ENCODE assay signal across 8 cellular contexts in genomic region chr17:82246365-82247174, GRCh38. TPM values are rescaled to one million over a fixed set of nuclear protein-coding genes. Genes with fewer than 3 reads are reported as not detected.
DNase-seq lines count a peak whose midpoint lies in the region; ATAC-seq, FAIRE-seq and TF ChIP-seq lines count a peak whose summit lies in the region.

No MANE protein-coding gene starts in this region.

- ATAC-seq in PC-3, result peak; percentile 63
- ATAC-seq in left lobe of liver, result no peak
- ATAC-seq in GM19035 (IDR thresholded peaks at IDR 0.05; ENCODE audit: unreplicated experiment), result no peak
- ATAC-seq in HG02571 (IDR thresholded peaks at IDR 0.05; ENCODE audit: unreplicated experiment), result no peak

- H4K20me1 ChIP-seq in PC-3 (ENCODE audit: low read length) (peaks cover 16% of the 10 kb centered on the region), endothelial cell of umbilical vein (replicated peaks; ENCODE audit: control insufficient read depth, extremely low read depth, insufficient read depth, low read length) (peaks cover 2% of the 10 kb centered on the region)

- CTCF ChIA-PET in PC-3 (lab: Charles Lee) (interaction anchor here (1.0 to 1.7 kb wide), 2 partner anchors 41 to 74 kb away, joined by 3 to 4 read pairs; no protein-coding TSS in a partner anchor), endothelial cell of umbilical vein (lab: Charles Lee) (interaction anchor here (0.6 to 1.5 kb wide), 8 partner anchors 10 to 216 kb away, joined by 3 to 6 read pairs (median 4); partner anchors contain the start of gene SLC16A3)

- intact Hi-C loops in PC-3 (cut with micrococcal nuclease), result loop anchor here (1.0 to 10.0 kb wide), 3 partner anchors 50 to 208 kb away; partner anchors contain the start of genes CYBC1 and NARF
- intact Hi-C loops in endothelial cell of umbilical vein (cut with micrococcal nuclease), result loop anchor here (10.0 kb wide), 1 partner anchor 168 kb away; the partner anchor contains the start of genes HEXD and OGFOD3
- intact Hi-C loops in ovary (cut with DNase I), result loop anchor here in 1 of 4 donors (10.0 kb wide), 1 partner anchor 78 kb away; no protein-coding TSS in a partner anchor

- BruUV-seq in PC-3 (replicated peaks; lab: Mats Ljungman, UMichigan) (TSS peak; percentile 14), endothelial cell of umbilical vein (replicated peaks; lab: Mats Ljungman, UMichigan) (no TSS peak)

- peak; percentile 76 for FAIRE-seq in endothelial cell of umbilical vein (lab: Jason Lieb, UNC)

- DNase-seq in COLO668 (lab: John Stamatoyannopoulos, UW; ENCODE audit: unreplicated experiment) (peak; percentile 5), PC-3 (peak; percentile 94), endothelial cell of umbilical vein (ENCODE audit: low read depth, low spot score) (peak; percentile 30), ovary (peak; percentile 54 to 79 (median 67)), left lobe of liver (ENCODE audit: low spot score) (no peak), NCI-H2029 treated with DMSO at 0.1 percent for 48 hours (lab: John Stamatoyannopoulos, UW) (no peak)

- peak overlapping the region; percentile 54 for H3K9ac ChIP-seq in PC-3 (ENCODE audit: low read length)
- H3K9ac ChIP-seq in endothelial cell of umbilical vein (replicated peaks; ENCODE audit: extremely low read depth, insufficient read depth, low read length), result no peak overlapping the region

- peaks cover 30% of the 10 kb centered on the region for H3K4me1 ChIP-seq in PC-3 (ENCODE audit: insufficient read depth, low read length)
- H3K4me1 ChIP-seq in endothelial cell of umbilical vein (ENCODE audit: control insufficient read depth, extremely low read depth, insufficient read depth, low read length), result peaks cover 23% of the 10 kb centered on the region
- H3K4me1 ChIP-seq in ovary (ENCODE audit: insufficient read depth), result peaks cover 23% of the 10 kb centered on the region

- H3K4me2 ChIP-seq in PC-3 (ENCODE audit: low read length) (peak overlapping the region; percentile 59), endothelial cell of umbilical vein (ENCODE audit: insufficient read depth, low read length) (no peak overlapping the region)

- H3K27me3 ChIP-seq in PC-3 (ENCODE audit: low read length), result no peaks in the 10 kb centered on the region
- H3K27me3 ChIP-seq in endothelial cell of umbilical vein (ENCODE audit: control insufficient read depth in 2 of 2, insufficient read depth in 2 of 2, low read length in 2 of 2), result no peaks in the 10 kb centered on the region
- H3K27me3 ChIP-seq in ovary, result no peaks in the 10 kb centered on the region

- H3K4me3 ChIP-seq in PC-3 (ENCODE audit: low read length) (no peak overlapping the region), endothelial cell of umbilical vein (replicated peaks in 1 of 3; ENCODE audit: insufficient read depth in 1 of 3, low read depth in 1 of 3, low read length in 3 of 3) (no peak overlapping the region), ovary (no peak overlapping the region)

- POLR2A ChIA-PET in PC-3 (lab: Charles Lee; ENCODE audit: unreplicated experiment) (no interaction called here), endothelial cell of umbilical vein (lab: Charles Lee) (interaction anchor here (0.6 kb wide), 1 partner anchor 396 kb away, joined by 3 read pairs; no protein-coding TSS in a partner anchor)

- TF ChIP-seq POLR2A in endothelial cell of umbilical vein (IDR thresholded peaks at IDR 0.05; ENCODE audit: low read depth, low read length) (peak; percentile 57), ovary (IDR thresholded peaks at IDR 0.05) (no peak)

- H3K9me3 ChIP-seq in PC-3 (ENCODE audit: low read length) (no peaks in the 10 kb centered on the region), endothelial cell of umbilical vein (replicated peaks; ENCODE audit: control insufficient read depth, insufficient read depth, low read length) (no peaks in the 10 kb centered on the region), ovary (no peaks in the 10 kb centered on the region)

- no peaks in the 10 kb centered on the region for H3K9me2 ChIP-seq in PC-3 (replicated peaks; ENCODE audit: low read length)

- TF ChIP-seq CTCF in PC-3 (conservative IDR thresholded peaks at IDR 0.05; ENCODE audit: low read depth, low read length) (no peak), endothelial cell of umbilical vein (IDR thresholded peaks at IDR 0.05; ENCODE audit: extremely low read depth in 1 of 2, insufficient read depth in 1 of 2, low read depth in 1 of 2, low read length in 2 of 2) (no peak), ovary (IDR thresholded peaks at IDR 0.05) (no peak)

- WGBS in ovary, 3 donors, result 46 to 53% (median 50%) methylated on average over 23 to 27 of the region's 27 CpGs

- TF ChIP-seq EP300 in ovary (IDR thresholded peaks at IDR 0.05), result no peak

- H3K27ac ChIP-seq in PC-3 (ENCODE audit: low read length) (peak overlapping the region; percentile 94), endothelial cell of umbilical vein (ENCODE audit: insufficient read depth, low read depth, low read length) (peak overlapping the region; percentile 67), ovary (peak overlapping the region in 1 of 2 donors; percentile 60)

- H3K79me2 ChIP-seq in PC-3 (ENCODE audit: low read length) (peaks cover 26% of the 10 kb centered on the region), endothelial cell of umbilical vein (ENCODE audit: control insufficient read depth, insufficient read depth, low read length) (peaks cover 42% of the 10 kb centered on the region)

- H3K36me3 ChIP-seq in PC-3 (ENCODE audit: low read depth, low read length) (peaks cover 75% of the 10 kb centered on the region), endothelial cell of umbilical vein (ENCODE audit: control insufficient read depth in 2 of 2, extremely low read depth in 1 of 2, insufficient read depth in 2 of 2, low read length in 2 of 2) (peaks cover 29 to 70% of the 10 kb centered on the region in 2 experiments), ovary (no peaks in the 10 kb centered on the region)

- H2AFZ ChIP-seq in PC-3 (ENCODE audit: low read length), result no peak overlapping the region
- no peak overlapping the region for H2AFZ ChIP-seq in endothelial cell of umbilical vein (ENCODE audit: low read depth, low read length)

- dilution Hi-C loops in endothelial cell of umbilical vein (cut with MboI; ENCODE audit: extremely low pct_ligation_motif_present, low sequenced_read_pairs), result no loop called here

- H3K9me1 ChIP-seq in endothelial cell of umbilical vein (replicated peaks; ENCODE audit: control insufficient read depth, extremely low read depth, insufficient read depth, low read length), result no peaks in the 10 kb centered on the region

- H3F3A ChIP-seq in PC-3 (ENCODE audit: low read length, unreplicated experiment), result peaks cover 51% of the 10 kb centered on the region

TF ChIP-seq in endothelial cell of umbilical vein, 7 proteins besides CTCF, POLR2A, EP300 and RAD21 (continues in another document):
- TF ChIP-seq EZH2 (IDR thresholded peaks at IDR 0.05; ENCODE audit: borderline replicate concordance, low read depth, low read length, severe bottlenecking) (no peak), MAX (IDR thresholded peaks at IDR 0.05; ENCODE audit: insufficient read depth, insufficient read length) (no peak), FOS (IDR thresholded peaks at IDR 0.05; ENCODE audit: borderline replicate concordance, insufficient read depth, low read length) (no peak), POLR2AphosphoS5 (IDR thresholded peaks at IDR 0.05; ENCODE audit: insufficient read depth, low read depth, low read length) (peak; percentile 12), JUN (IDR thresholded peaks at IDR 0.05; ENCODE audit: borderline replicate concordance, insufficient read depth, insufficient read length, low read depth) (no peak), MYC (IDR thresholded peaks at IDR 0.05; ENCODE audit: low read depth, low read length) (peak; percentile 3)

RNA-seq across cellular contexts. Expression of gene SLC16A3, which starts 17.7 kb away (rescaled TPM):
- total RNA-seq in PC-3 (2014; rRNA removed), result 286 and 447 TPM in 2 replicates
- total RNA-seq in endothelial cell of umbilical vein, result 171 and 229 TPM in 2 replicates
- 95.9 and 140 TPM in 2 replicates for polyA plus RNA-seq in endothelial cell of umbilical vein
- polyA plus RNA-seq in endothelial cell of umbilical vein (2011; cell fraction: cytosol; rRNA removed), result 52.1 and 69.8 TPM in 2 replicates
- polyA plus RNA-seq in endothelial cell of umbilical vein (2011; cell fraction: nucleus; rRNA removed), result 40.9 and 41.0 TPM in 2 replicates
- 119 and 153 TPM in 2 replicates for polyA plus RNA-seq in endothelial cell of umbilical vein (2012)
- polyA minus RNA-seq in endothelial cell of umbilical vein, result 98.9 and 118 TPM in 2 replicates
- 158 TPM for polyA minus RNA-seq in endothelial cell of umbilical vein (2011; cell fraction: cytosol; rRNA and poly(A)+ RNA removed)
- 31.0 and 31.5 TPM in 2 replicates for polyA minus RNA-seq in endothelial cell of umbilical vein (2011; cell fraction: nucleus; rRNA and poly(A)+ RNA removed)
- total RNA-seq in ovary, result 10 to 100 TPM; 10.5 to 23.2 (median 18.0) TPM
- polyA plus RNA-seq in ovary, result 1 to 10 TPM; 3.5 to 5.0 TPM
- total RNA-seq in left lobe of liver, result 6.9 TPM

RNA-seq across cellular contexts. Expression of gene CSNK1D, which starts 26.9 kb away (rescaled TPM):
- 58.6 and 73.5 TPM in 2 replicates for total RNA-seq in PC-3 (2014; rRNA removed)
- total RNA-seq in endothelial cell of umbilical vein, result 143 and 155 TPM in 2 replicates
- polyA plus RNA-seq in endothelial cell of umbilical vein, result 123 and 127 TPM in 2 replicates
- 137 and 147 TPM in 2 replicates for polyA plus RNA-seq in endothelial cell of umbilical vein (2011; cell fraction: cytosol; rRNA removed)
- polyA plus RNA-seq in endothelial cell of umbilical vein (2011; cell fraction: nucleus; rRNA removed), result 510 and 541 TPM in 2 replicates
- 147 and 161 TPM in 2 replicates for polyA plus RNA-seq in endothelial cell of umbilical vein (2012)
- polyA minus RNA-seq in endothelial cell of umbilical vein, result 108 and 121 TPM in 2 replicates
- 34.4 TPM for polyA minus RNA-seq in endothelial cell of umbilical vein (2011; cell fraction: cytosol; rRNA and poly(A)+ RNA removed)
- polyA minus RNA-seq in endothelial cell of umbilical vein (2011; cell fraction: nucleus; rRNA and poly(A)+ RNA removed), result 96.1 and 97.5 TPM in 2 replicates
- total RNA-seq in ovary, result 100 to 1,000 TPM in 5 of 7 donors, 10 to 100 TPM in 2; 46.0 to 160 (median 121) TPM
- 100 to 1,000 TPM in 1 of 2 donors, 10 to 100 TPM in 1; 81.2 to 134 TPM for polyA plus RNA-seq in ovary
- total RNA-seq in left lobe of liver, result 49.6 TPM

RNA-seq across cellular contexts. Expression of gene CCDC57, which starts 33.9 kb away (rescaled TPM):
- total RNA-seq in PC-3 (2014; rRNA removed), result 35.0 and 36.6 TPM in 2 replicates
- 31.6 and 40.9 TPM in 2 replicates for total RNA-seq in endothelial cell of umbilical vein
- polyA plus RNA-seq in endothelial cell of umbilical vein, result 18.6 and 19.7 TPM in 2 replicates
- 3.9 and 6.4 TPM in 2 replicates for polyA plus RNA-seq in endothelial cell of umbilical vein (2011; cell fraction: cytosol; rRNA removed)
- polyA plus RNA-seq in endothelial cell of umbilical vein (2011; cell fraction: nucleus; rRNA removed), result 167 and 183 TPM in 2 replicates
- 9.3 and 11.4 TPM in 2 replicates for polyA plus RNA-seq in endothelial cell of umbilical vein (2012)
- 15.8 and 16.5 TPM in 2 replicates for polyA minus RNA-seq in endothelial cell of umbilical vein
- 16.3 TPM for polyA minus RNA-seq in endothelial cell of umbilical vein (2011; cell fraction: cytosol; rRNA and poly(A)+ RNA removed)
- 31.4 and 37.9 TPM in 2 replicates for polyA minus RNA-seq in endothelial cell of umbilical vein (2011; cell fraction: nucleus; rRNA and poly(A)+ RNA removed)
- 10 to 100 TPM; 22.9 to 65.0 (median 41.9) TPM for total RNA-seq in ovary
- 10 to 100 TPM in 1 of 2 donors, 1 to 10 TPM in 1; 7.7 to 22.2 TPM for polyA plus RNA-seq in ovary
- total RNA-seq in left lobe of liver, result 32.8 TPM

Comparison
In these comparisons a context has a peak if more than half of its experiments do, and no peak if none do; other contexts are left out.
1. DNase-seq: peak in COLO668 (single experiment), PC-3 (single experiment), endothelial cell of umbilical vein (single experiment) and ovary (5 of 5); none in left lobe of liver (single experiment) and NCI-H2029 treated with DMSO at 0.1 percent for 48 hours (single experiment).